In the genomic region with DNA sequence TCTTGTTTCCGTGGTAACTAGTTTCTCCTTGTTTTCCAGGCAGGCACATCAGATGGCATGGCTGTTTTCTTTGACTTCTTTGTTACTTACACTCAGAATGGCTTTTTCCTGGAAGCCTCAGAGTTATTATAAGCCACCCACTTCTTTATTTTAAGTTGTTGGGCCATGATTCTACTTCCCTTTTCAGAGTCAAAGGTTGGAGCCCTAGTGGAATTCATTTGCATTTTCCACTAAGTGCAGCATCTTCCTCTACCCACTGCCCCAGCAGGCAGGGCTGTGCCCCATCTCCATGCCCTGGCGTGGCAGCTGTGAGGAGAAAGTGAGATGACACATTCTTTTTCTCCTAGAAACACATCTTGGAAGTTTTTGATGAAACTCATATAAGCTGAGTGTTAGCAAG, we compare ENCODE assay signal across 13 cellular contexts.
DNase-seq lines count a peak whose midpoint lies in the region; ATAC-seq and TF ChIP-seq lines count a peak whose summit lies in the region.
"Had no signal": no experiment of that assay in that cellular context is flagged by ENCODE, and none has a peak within 500 bp of the region (broad histone marks: within the 10 kb centered on the region; RNA-seq: fewer than 3 reads in every experiment).

No MANE protein-coding gene starts in this region.

- peak; percentile 40 for DNase-seq in activated naive CD4-positive, alpha-beta T cell treated with Interleukin-2 at 50 U/mL for 16 hours
- no peak for DNase-seq in activated naive CD4-positive, alpha-beta T cell treated with anti-CD3 and anti-CD28 coated beads, Interleukin-2, amount 50 U/mL, for 16 hours
- DNase-seq in SKM-1 (lab: John Stamatoyannopoulos, UW; ENCODE audit: unreplicated experiment) = peak; percentile 64
- DNase-seq in globus pallidus (ENCODE audit: low spot score) = peak; percentile 60
- DNase-seq in HUDEP-2 (lab: John Stamatoyannopoulos, UW; ENCODE audit: unreplicated experiment in 76 of 76) = no peak
- no peak for DNase-seq in tibial nerve (ENCODE audit: low spot score in 2 of 2)
- DNase-seq: activated CD8-positive, alpha-beta memory T cell treated with anti-CD3 and anti-CD28 coated beads, Interleukin-2, amount 10 ng/mL, durations not matched to agents 7 days and 5 days; cerebellar nuclear complex; naive thymus-derived CD8-positive, alpha-beta T cell; NCI-H1417 treated with DMSO at 0.1 percent for 48 hours had no signal

- TF ChIP-seq CTCF in tibial nerve (IDR thresholded peaks at IDR 0.05) = no peak

- peak overlapping the region; percentile 78 for H3K27ac Mint-ChIP-seq in stimulated activated naive CD8-positive, alpha-beta T cell treated with anti-CD3 and anti-CD28 coated beads, Interleukin-15, Interleukin-2, amounts not matched to agents 100 ng/mL and 50 ng/mL, for 24 hours
- H3K27ac Mint-ChIP-seq: activated CD8-positive, alpha-beta memory T cell treated with anti-CD3 and anti-CD28 coated beads, Interleukin-2, amount 10 ng/mL, durations not matched to agents 7 days and 5 days had no signal

- 30 to 39% methylated on average over 1 to 2 of the region's 2 CpGs for WGBS in tibial nerve, 2 donors

- ATAC-seq in GM19324 (IDR thresholded peaks at IDR 0.05; ENCODE audit: low FRiP score, unreplicated experiment) = no peak
- ATAC-seq: activated CD8-positive, alpha-beta memory T cell treated with anti-CD3 and anti-CD28 coated beads, Interleukin-2, amount 10 ng/mL, durations not matched to agents 7 days and 5 days; gastroesophageal sphincter; naive thymus-derived CD8-positive, alpha-beta T cell had no signal

- H3K4me3 ChIP-seq in tibial nerve = no peak overlapping the region
- H3K4me3 ChIP-seq: gastroesophageal sphincter had no signal

- peaks cover 13% of the 10 kb centered on the region for H3K36me3 Mint-ChIP-seq in stimulated activated naive CD8-positive, alpha-beta T cell treated with anti-CD3 and anti-CD28 coated beads, Interleukin-15, Interleukin-2, amounts not matched to agents 100 ng/mL and 50 ng/mL, for 24 hours (ENCODE audit: low read depth)
- H3K36me3 Mint-ChIP-seq: activated CD8-positive, alpha-beta memory T cell treated with anti-CD3 and anti-CD28 coated beads, Interleukin-2, amount 10 ng/mL, durations not matched to agents 7 days and 5 days; naive thymus-derived CD8-positive, alpha-beta T cell had no signal

- H3K27ac ChIP-seq in tibial nerve = no peak overlapping the region
- H3K27ac ChIP-seq: gastroesophageal sphincter had no signal

- peaks cover 0 to 11% (median 7%) of the 10 kb centered on the region in 3 donors for H3K36me3 ChIP-seq in tibial nerve

- no peaks in the 10 kb centered on the region for H3K9me3 ChIP-seq in tibial nerve
- H3K9me3 ChIP-seq: gastroesophageal sphincter had no signal

- no peaks in the 10 kb centered on the region for H3K27me3 ChIP-seq in tibial nerve

- peaks cover 85% of the 10 kb centered on the region for H3K4me1 Mint-ChIP-seq in stimulated activated naive CD8-positive, alpha-beta T cell treated with anti-CD3 and anti-CD28 coated beads, Interleukin-15, Interleukin-2, amounts not matched to agents 100 ng/mL and 50 ng/mL, for 24 hours (ENCODE audit: low read depth)

- TF ChIP-seq POLR2A in tibial nerve (IDR thresholded peaks at IDR 0.05) = no peak

- TF ChIP-seq EP300 in tibial nerve (IDR thresholded peaks at IDR 0.05) = peak in 1 of 2 donors; percentile 40

- H3K4me1 ChIP-seq in tibial nerve = peaks cover 0 to 8% (median 0%) of the 10 kb centered on the region in 4 donors
- H3K4me1 ChIP-seq: gastroesophageal sphincter had no signal

- H3K4me3 Mint-ChIP-seq in stimulated activated naive CD8-positive, alpha-beta T cell treated with anti-CD3 and anti-CD28 coated beads, Interleukin-15, Interleukin-2, amounts not matched to agents 100 ng/mL and 50 ng/mL, for 24 hours = no peak overlapping the region
- H3K4me3 Mint-ChIP-seq: activated CD8-positive, alpha-beta memory T cell treated with anti-CD3 and anti-CD28 coated beads, Interleukin-2, amount 10 ng/mL, durations not matched to agents 7 days and 5 days had no signal

- no peaks in the 10 kb centered on the region for H3K9me3 Mint-ChIP-seq in stimulated activated naive CD8-positive, alpha-beta T cell treated with anti-CD3 and anti-CD28 coated beads, Interleukin-15, Interleukin-2, amounts not matched to agents 100 ng/mL and 50 ng/mL, for 24 hours
- H3K9me3 Mint-ChIP-seq: naive thymus-derived CD8-positive, alpha-beta T cell had no signal

- H3K27me3 Mint-ChIP-seq in stimulated activated naive CD8-positive, alpha-beta T cell treated with anti-CD3 and anti-CD28 coated beads, Interleukin-15, Interleukin-2, amounts not matched to agents 100 ng/mL and 50 ng/mL, for 24 hours = peaks cover 16% of the 10 kb centered on the region

Comparison
In these comparisons a context has a peak if more than half of its experiments do, and no peak if none do; other contexts are left out.
1. DNase-seq: peak in activated naive CD4-positive, alpha-beta T cell treated with Interleukin-2 at 50 U/mL for 16 hours (single experiment), SKM-1 (single experiment) and globus pallidus (single experiment); none in activated naive CD4-positive, alpha-beta T cell treated with anti-CD3 and anti-CD28 coated beads, Interleukin-2, amount 50 U/mL, for 16 hours (single experiment), HUDEP-2 (0 of 76) and tibial nerve (0 of 2).